In genomic region chr4:123832173-123833026, GRCh38 we compare ENCODE assay signal across 11 cellular contexts.
A peak's percentile ranks its signal among the peaks of the same experiment; 100 is the strongest.
DNase-seq lines count a peak whose midpoint lies in the region; ATAC-seq and TF ChIP-seq lines count a peak whose summit lies in the region.
"Had no signal": no experiment of that assay in that cellular context is flagged by ENCODE, and none has a peak within 500 bp of the region (broad histone marks: within the 10 kb centered on the region; RNA-seq: fewer than 3 reads in every experiment).

No MANE protein-coding gene starts in this region.

- H3K27me3 ChIP-seq in osteoblast (ENCODE audit: insufficient read depth, low read length), result no peaks in the 10 kb centered on the region

- H3K4me3 ChIP-seq in AG10803 (ENCODE audit: low read length), result 0 out of 2 replicates have a peak overlapping the region, but pooled peaks have one; percentile 4
- peak overlapping the region; percentile 6 for H3K4me3 ChIP-seq in SK-N-MC
- H3K4me3 ChIP-seq in osteoblast (ENCODE audit: insufficient read depth, low read length), result peak overlapping the region; percentile 34

- no peak overlapping the region for H3K4me3 Mint-ChIP-seq in activated CD8-positive, alpha-beta T cell treated with anti-CD3 and anti-CD28 coated beads for 36 hours
- H3K4me3 Mint-ChIP-seq: activated naive CD4-positive, alpha-beta T cell treated with anti-CD3 and anti-CD28 coated beads, Interleukin-2, amount 50 U/mL, for 24 hours had no signal

- POLR2A ChIA-PET in activated CD8-positive, alpha-beta T cell treated with anti-CD3 and anti-CD28 coated beads for 36 hours (lab: Charles Lee), result no interaction called here

- H3K4me2 ChIP-seq in osteoblast (ENCODE audit: insufficient read depth, low read length), result peak overlapping the region; percentile 65

- intact Hi-C loops in activated CD8-positive, alpha-beta T cell treated with anti-CD3 and anti-CD28 coated beads for 36 hours (cut with micrococcal nuclease), result no loop called here

- no peaks in the 10 kb centered on the region for H4K20me1 ChIP-seq in osteoblast (ENCODE audit: insufficient read depth, low read length)

- H3K27ac ChIP-seq in SK-N-MC (peak overlapping the region; percentile 79), osteoblast (ENCODE audit: low read depth, low read length) (peak overlapping the region; percentile 99)

- CTCF ChIA-PET in activated CD8-positive, alpha-beta T cell treated with anti-CD3 and anti-CD28 coated beads for 36 hours (lab: Charles Lee), result no interaction called here

- DNase-seq in AG10803 (ENCODE audit: low read depth), result peak; percentile 100
- no peak for DNase-seq in SK-N-MC (ENCODE audit: low read depth, low spot score)
- DNase-seq in fibroblast of the conjunctiva (ENCODE audit: low read depth), result peak; percentile 99
- peak; percentile 59 for DNase-seq in osteoblast (ENCODE audit: insufficient read length, low spot score, missing footprints)
- no peak for DNase-seq in activated CD8-positive, alpha-beta T cell treated with anti-CD3 and anti-CD28 coated beads for 36 hours
- DNase-seq in mesenteric fat pad (ENCODE audit: low spot score), result no peak
- DNase-seq: DMS53, NCI-H526 treated with DMSO at 0.1 percent for 48 hours had no signal

- no peak overlapping the region for H2AFZ ChIP-seq in osteoblast (ENCODE audit: low read length)

- no peaks in the 10 kb centered on the region for H3K4me1 Mint-ChIP-seq in activated CD8-positive, alpha-beta T cell treated with anti-CD3 and anti-CD28 coated beads for 36 hours (ENCODE audit: low read depth)
- H3K4me1 Mint-ChIP-seq: activated naive CD4-positive, alpha-beta T cell treated with anti-CD3 and anti-CD28 coated beads, Interleukin-2, amount 50 U/mL, for 24 hours had no signal

- H3K27me3 Mint-ChIP-seq in activated CD8-positive, alpha-beta T cell treated with anti-CD3 and anti-CD28 coated beads for 36 hours, result no peaks in the 10 kb centered on the region
- H3K27me3 Mint-ChIP-seq: activated naive CD4-positive, alpha-beta T cell treated with anti-CD3 and anti-CD28 coated beads, Interleukin-2, amount 50 U/mL, for 24 hours had no signal

- H3K9me3 ChIP-seq in SK-N-MC (ENCODE audit: low read depth, low read length) (peaks cover 8% of the 10 kb centered on the region; the same call in 1 of the 2 replicates), osteoblast (ENCODE audit: low read depth, low read length) (no peaks in the 10 kb centered on the region)

- no peaks in the 10 kb centered on the region for H3K9me3 Mint-ChIP-seq in activated CD8-positive, alpha-beta T cell treated with anti-CD3 and anti-CD28 coated beads for 36 hours
- H3K9me3 Mint-ChIP-seq: activated naive CD4-positive, alpha-beta T cell treated with anti-CD3 and anti-CD28 coated beads, Interleukin-2, amount 50 U/mL, for 24 hours had no signal

- H3K36me3 Mint-ChIP-seq in activated CD8-positive, alpha-beta T cell treated with anti-CD3 and anti-CD28 coated beads for 36 hours (ENCODE audit: low read depth), result no peaks in the 10 kb centered on the region
- H3K36me3 Mint-ChIP-seq: activated naive CD4-positive, alpha-beta T cell treated with anti-CD3 and anti-CD28 coated beads, Interleukin-2, amount 50 U/mL, for 24 hours had no signal

- no peaks in the 10 kb centered on the region for H3K79me2 ChIP-seq in osteoblast (ENCODE audit: insufficient read depth, low read length)

- ATAC-seq in activated CD8-positive, alpha-beta T cell treated with anti-CD3 and anti-CD28 coated beads for 36 hours, result no peak
- ATAC-seq in GM18861 (IDR thresholded peaks at IDR 0.05; ENCODE audit: unreplicated experiment), result no peak
- no peak for ATAC-seq in GM19455 (IDR thresholded peaks at IDR 0.05; ENCODE audit: unreplicated experiment)

- H3K36me3 ChIP-seq in SK-N-MC (ENCODE audit: insufficient read depth, low read length), result no peaks in the 10 kb centered on the region
- H3K36me3 ChIP-seq in osteoblast (ENCODE audit: insufficient read depth, low read length), result no peaks in the 10 kb centered on the region

- TF ChIP-seq CTCF in AG10803 (conservative IDR thresholded peaks at IDR 0.05; ENCODE audit: low read length), result no peak
- no peak for TF ChIP-seq CTCF in osteoblast (IDR thresholded peaks at IDR 0.05; ENCODE audit: extremely low read depth, low read depth, low read length)
- TF ChIP-seq CTCF in activated CD8-positive, alpha-beta T cell treated with anti-CD3 and anti-CD28 coated beads for 36 hours (IDR thresholded peaks at IDR 0.05), result no peak

- no peak overlapping the region for H3K27ac Mint-ChIP-seq in activated CD8-positive, alpha-beta T cell treated with anti-CD3 and anti-CD28 coated beads for 36 hours
- H3K27ac Mint-ChIP-seq: activated naive CD4-positive, alpha-beta T cell treated with anti-CD3 and anti-CD28 coated beads, Interleukin-2, amount 50 U/mL, for 24 hours had no signal

- H3K4me1 ChIP-seq in osteoblast (ENCODE audit: insufficient read depth, low read length), result peaks cover 21% of the 10 kb centered on the region

- H3K9ac ChIP-seq in SK-N-MC (ENCODE audit: insufficient read length), result no peak overlapping the region

Comparison
In these comparisons a context has a peak if more than half of its experiments do, and no peak if none do; other contexts are left out.
1. DNase-seq: peak in AG10803 (single experiment), fibroblast of the conjunctiva (single experiment) and osteoblast (single experiment); none in SK-N-MC (single experiment), activated CD8-positive, alpha-beta T cell treated with anti-CD3 and anti-CD28 coated beads for 36 hours (single experiment) and mesenteric fat pad (single experiment).
2. Peak in every context shown above with its lines, with median percentiles within 50 percentile points of each other: H3K4me3 ChIP-seq.